10 cellular contexts compared by ENCODE assay signal in genomic region chr9:113808391-113809191, GRCh38.
DNase-seq lines count a peak whose midpoint lies in the region; ATAC-seq and TF ChIP-seq lines count a peak whose summit lies in the region.
"Had no signal": no experiment of that assay in that cellular context is flagged by ENCODE, and none has a peak within 500 bp of the region (broad histone marks: within the 10 kb centered on the region; RNA-seq: fewer than 3 reads in every experiment).

No MANE protein-coding gene starts in this region.

- no peak overlapping the region for H3K27ac ChIP-seq in PC-3 (ENCODE audit: low read length)

- H3K9me2 ChIP-seq in PC-3 (replicated peaks; ENCODE audit: low read length): no peaks in the 10 kb centered on the region

- no peaks in the 10 kb centered on the region for H4K20me1 ChIP-seq in PC-3 (ENCODE audit: low read length)

- intact Hi-C loops in PC-3 (cut with micrococcal nuclease): loop anchor here (5.0 kb wide), 1 partner anchor 69 kb away; the partner anchor contains the start of gene ZNF618

- POLR2A ChIA-PET in PC-3 (lab: Charles Lee; ENCODE audit: unreplicated experiment): no interaction called here

- CTCF ChIA-PET in PC-3 (lab: Charles Lee): no interaction called here

- no peak overlapping the region for H3K9ac ChIP-seq in PC-3 (ENCODE audit: low read length)

- H3F3A ChIP-seq in PC-3 (ENCODE audit: low read length, unreplicated experiment): no peaks in the 10 kb centered on the region

- BruUV-seq in PC-3 (replicated peaks; lab: Mats Ljungman, UMichigan): no TSS peak

- ATAC-seq in PC-3 (peak; percentile 71), omental fat pad (ENCODE audit: low FRiP score) (peak; percentile 88), GM21723 (IDR thresholded peaks at IDR 0.05; ENCODE audit: unreplicated experiment) (no peak), GM21423 (IDR thresholded peaks at IDR 0.05; ENCODE audit: unreplicated experiment) (no peak)
- ATAC-seq: T-helper 17 cell had no signal

- in situ Hi-C loops in KBM-7 (cut with MboI; ENCODE audit: low pct_unique_long_range_greater_than_20kb, low sequenced_read_pairs): no loop called here

- no peak overlapping the region for H3K4me3 ChIP-seq in PC-3 (ENCODE audit: low read length)
- no peak overlapping the region for H3K4me3 ChIP-seq in fibroblast of mammary gland (ENCODE audit: control insufficient read depth, low read depth, low read length)

- DNase-seq in EL (peak; percentile 81), PC-3 (peak; percentile 67), fibroblast of mammary gland (ENCODE audit: low read depth) (peak; percentile 92), omental fat pad (ENCODE audit: low spot score) (no peak), KBM-7 (no peak), AML-193 (lab: John Stamatoyannopoulos, UW) (no peak)
- DNase-seq: stimulated activated CD4-positive, alpha-beta T cell treated with anti-CD3 and anti-CD28 coated beads, Interleukin-15, amount 100 ng/mL, for 24 hours; T-helper 17 cell had no signal

- H3K4me1 ChIP-seq in PC-3 (ENCODE audit: insufficient read depth, low read length): 0 out of 2 replicates have a peak, but pooled peaks cover 5% of the 10 kb centered on the region

- no peak overlapping the region for H3K4me2 ChIP-seq in PC-3 (ENCODE audit: low read length)

- no peaks in the 10 kb centered on the region for H3K9me3 ChIP-seq in PC-3 (ENCODE audit: low read length)

- no peaks in the 10 kb centered on the region for H3K36me3 ChIP-seq in PC-3 (ENCODE audit: low read depth, low read length)

- TF ChIP-seq CTCF in PC-3 (conservative IDR thresholded peaks at IDR 0.05; ENCODE audit: low read depth, low read length) (no peak), fibroblast of mammary gland (conservative IDR thresholded peaks at IDR 0.05; ENCODE audit: control insufficient read depth, insufficient read depth, low read depth, low read length) (no peak), omental fat pad (IDR thresholded peaks at IDR 0.05) (no peak)

- H3K27me3 ChIP-seq in PC-3 (ENCODE audit: low read length): peaks cover 15% of the 10 kb centered on the region; the same call in 1 of the 2 replicates

- H3K79me2 ChIP-seq in PC-3 (ENCODE audit: low read length): no peaks in the 10 kb centered on the region

- no peak overlapping the region for H2AFZ ChIP-seq in PC-3 (ENCODE audit: low read length)

Comparison
In these comparisons a context has a peak if more than half of its experiments do, and no peak if none do; other contexts are left out.
1. DNase-seq: peak in EL (single experiment), PC-3 (single experiment) and fibroblast of mammary gland (single experiment); none in omental fat pad (single experiment), KBM-7 (single experiment) and AML-193 (0 of 2).
2. ATAC-seq: peak in PC-3 (single experiment) and omental fat pad (single experiment); none in GM21723 (single experiment) and GM21423 (single experiment).